ENCODE assay signal across 18 cellular contexts in the genomic region with DNA sequence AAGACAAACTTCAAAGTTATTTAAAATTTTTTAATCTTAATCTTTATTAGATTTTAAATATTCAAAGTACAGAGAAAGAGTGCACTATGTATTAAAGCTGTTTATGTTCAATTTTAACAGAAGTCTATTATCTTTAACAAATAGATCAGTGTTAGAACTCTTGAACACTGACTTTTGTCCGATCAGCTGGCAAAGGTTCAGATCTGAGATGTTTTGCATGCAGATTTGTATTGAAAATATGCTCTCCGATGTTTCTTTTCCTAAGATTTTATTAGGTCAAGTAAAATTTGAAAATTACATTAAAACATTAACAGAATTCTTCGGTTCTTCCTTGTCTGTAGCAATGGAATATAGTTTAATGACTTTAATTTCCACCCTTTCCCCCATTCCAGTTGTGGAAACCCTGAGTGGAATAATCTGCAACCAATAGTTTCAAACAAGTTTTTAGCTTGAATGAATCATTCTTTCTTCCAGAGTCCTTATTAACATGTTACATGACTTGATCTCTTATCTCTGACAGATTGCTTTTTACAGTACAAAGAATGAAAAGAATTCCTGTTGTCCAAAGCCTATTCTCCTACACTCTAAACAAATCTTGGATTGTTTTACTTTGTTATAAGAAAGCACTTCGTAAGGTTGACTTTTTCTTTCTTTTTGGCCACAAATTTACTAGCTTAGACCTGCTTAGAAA. TPM values are rescaled to one million over a fixed set of nuclear protein-coding genes. Genes with fewer than 3 reads are reported as not detected.
DNase-seq lines count a peak whose midpoint lies in the region; ATAC-seq and TF ChIP-seq lines count a peak whose summit lies in the region.
"Had no signal": no experiment of that assay in that cellular context is flagged by ENCODE, and none has a peak within 500 bp of the region (broad histone marks: within the 10 kb centered on the region; RNA-seq: fewer than 3 reads in every experiment).

No MANE protein-coding gene starts in this region.

- TF ChIP-seq CTCF in choroid plexus epithelial cell (conservative IDR thresholded peaks at IDR 0.05; ENCODE audit: low read depth, low read length), result no peak
- TF ChIP-seq CTCF in left lung (IDR thresholded peaks at IDR 0.05), result no peak

- intact Hi-C loops in left lung (cut with DNase I), result no loop called here
- intact Hi-C loops in activated CD4-positive, alpha-beta T cell treated with anti-CD3 and anti-CD28 coated beads, Interleukin-2, amount 10 ng/mL, durations not matched to agents 24 days and 14 days (cut with micrococcal nuclease), result no loop called here

- no peaks in the 10 kb centered on the region for H3K4me1 ChIP-seq in left lung
- H3K4me1 ChIP-seq: psoas muscle had no signal

- peak; percentile 10 for ATAC-seq in left lung
- no peak for ATAC-seq in GM21390 (IDR thresholded peaks at IDR 0.05; ENCODE audit: unreplicated experiment)
- ATAC-seq in GM18858 (IDR thresholded peaks at IDR 0.05; ENCODE audit: unreplicated experiment), result no peak
- ATAC-seq in HG03135 (IDR thresholded peaks at IDR 0.05; ENCODE audit: unreplicated experiment), result no peak
- ATAC-seq: left ventricle myocardium superior, psoas muscle had no signal

- H3K9me3 Mint-ChIP-seq in activated CD4-positive, alpha-beta T cell treated with anti-CD3 and anti-CD28 coated beads, Interleukin-2, amount 10 ng/mL, durations not matched to agents 24 days and 14 days, result no peaks in the 10 kb centered on the region

- H3K27me3 Mint-ChIP-seq in activated CD4-positive, alpha-beta T cell treated with anti-CD3 and anti-CD28 coated beads, Interleukin-2, amount 10 ng/mL, durations not matched to agents 24 days and 14 days, result peaks cover 36% of the 10 kb centered on the region

- DNase-seq in COLO829 (ENCODE audit: low spot score), result peak; percentile 64
- DNase-seq in NCI-H226, result peak; percentile 38
- peak; percentile 46 for DNase-seq in choroid plexus epithelial cell (ENCODE audit: low read depth)
- DNase-seq in left lung, result no peak
- DNase-seq in activated CD4-positive, alpha-beta T cell treated with anti-CD3 and anti-CD28 coated beads, Interleukin-2, amount 10 ng/mL, durations not matched to agents 24 days and 14 days, result no peak
- DNase-seq: activated CD4-positive, alpha-beta T cell treated with anti-CD3 and anti-CD28 coated beads for 4 hours; CD4-positive, CD25-positive, alpha-beta regulatory T cell; DMS153; left ventricle myocardium superior; NCI-H1105 treated with DMSO at 0.1 percent for 48 hours; NCI-H2107; psoas muscle; stimulated activated naive CD4-positive, alpha-beta T cell had no signal

- H3K27me3 ChIP-seq in left lung, result no peaks in the 10 kb centered on the region
- H3K27me3 ChIP-seq: tibial nerve had no signal

- no peak overlapping the region for H3K4me3 ChIP-seq in choroid plexus epithelial cell (ENCODE audit: low read depth, low read length)
- H3K4me3 ChIP-seq in left lung, result no peak overlapping the region
- H3K4me3 ChIP-seq: psoas muscle, skin epidermis had no signal

- no peaks in the 10 kb centered on the region for H3K36me3 ChIP-seq in left lung

- peak overlapping the region in 1 of 2 donors; percentile 18 for H3K27ac ChIP-seq in left lung
- H3K27ac ChIP-seq: psoas muscle, skin epidermis had no signal

- no peaks in the 10 kb centered on the region for H3K36me3 Mint-ChIP-seq in activated CD4-positive, alpha-beta T cell treated with anti-CD3 and anti-CD28 coated beads, Interleukin-2, amount 10 ng/mL, durations not matched to agents 24 days and 14 days (ENCODE audit: low read depth)
- H3K36me3 Mint-ChIP-seq: CD4-positive, CD25-positive, alpha-beta regulatory T cell had no signal

- no peak overlapping the region for H3K4me3 Mint-ChIP-seq in activated CD4-positive, alpha-beta T cell treated with anti-CD3 and anti-CD28 coated beads, Interleukin-2, amount 10 ng/mL, durations not matched to agents 24 days and 14 days

- H3K27ac Mint-ChIP-seq in activated CD4-positive, alpha-beta T cell treated with anti-CD3 and anti-CD28 coated beads, Interleukin-2, amount 10 ng/mL, durations not matched to agents 24 days and 14 days, result no peak overlapping the region

- no peaks in the 10 kb centered on the region for H3K4me1 Mint-ChIP-seq in activated CD4-positive, alpha-beta T cell treated with anti-CD3 and anti-CD28 coated beads, Interleukin-2, amount 10 ng/mL, durations not matched to agents 24 days and 14 days
- H3K4me1 Mint-ChIP-seq: CD4-positive, CD25-positive, alpha-beta regulatory T cell had no signal

- H3K9me3 ChIP-seq in left lung, result no peaks in the 10 kb centered on the region
- H3K9me3 ChIP-seq: psoas muscle, tibial nerve had no signal

RNA-seq across cellular contexts. Expression of gene TCP11L1, which starts 11.4 kb away (rescaled TPM):
- total RNA-seq in left lung, result 10 to 100 TPM; 15.6 to 25.9 TPM
- 12.5 and 14.4 TPM in 2 replicates for total RNA-seq in activated CD4-positive, alpha-beta T cell treated with anti-CD3 and anti-CD28 coated beads, Interleukin-2, amount 10 ng/mL, durations not matched to agents 24 days and 14 days

RNA-seq across cellular contexts. Expression of gene DEPDC7, which starts 12.3 kb away (rescaled TPM):
- 1 to 10 TPM; 1.2 to 1.7 TPM for total RNA-seq in left lung
- total RNA-seq in activated CD4-positive, alpha-beta T cell treated with anti-CD3 and anti-CD28 coated beads, Interleukin-2, amount 10 ng/mL, durations not matched to agents 24 days and 14 days, result 0.64 and 0.84 TPM in 2 replicates

Comparison
In these comparisons a context has a peak if more than half of its experiments do, and no peak if none do; other contexts are left out.
1. DNase-seq: peak in COLO829 (single experiment), NCI-H226 (single experiment) and choroid plexus epithelial cell (single experiment); none in left lung (0 of 2) and activated CD4-positive, alpha-beta T cell treated with anti-CD3 and anti-CD28 coated beads, Interleukin-2, amount 10 ng/mL, durations not matched to agents 24 days and 14 days (single experiment).